In the genomic region with DNA sequence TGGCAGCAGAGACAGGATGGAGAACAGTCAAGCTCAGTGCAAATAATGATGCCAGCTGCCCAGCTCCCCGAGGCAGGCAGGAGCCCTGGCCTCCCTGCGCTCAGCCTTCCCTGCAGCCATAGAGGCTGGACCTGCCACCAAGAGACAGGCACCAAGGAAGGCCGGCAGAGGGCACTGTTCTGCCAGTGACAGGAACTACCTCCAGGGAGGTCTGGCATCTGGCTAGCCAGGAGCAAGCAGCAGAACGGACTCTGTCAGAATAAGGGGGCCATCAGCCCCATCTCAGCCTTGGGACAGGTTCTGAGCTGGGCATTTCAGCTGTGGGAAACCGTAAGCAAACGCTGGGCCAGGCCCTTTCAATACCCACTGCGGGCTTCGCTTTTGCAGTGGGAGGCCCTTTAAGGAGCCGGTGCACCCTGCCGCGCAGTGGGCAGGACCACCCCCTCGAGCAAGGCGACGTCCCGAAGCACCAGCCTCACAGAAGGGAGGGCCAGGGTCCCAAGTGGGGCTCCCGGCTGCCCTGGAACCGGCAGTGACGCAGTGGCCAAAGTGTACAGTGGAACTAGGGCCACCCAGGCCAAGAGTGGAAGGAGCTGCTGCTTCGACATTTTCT, we compare ENCODE assay signal across 9 cellular contexts. TPM values are rescaled to one million over a fixed set of nuclear protein-coding genes. Genes with fewer than 3 reads are reported as not detected.
DNase-seq lines count a peak whose midpoint lies in the region; ATAC-seq and TF ChIP-seq lines count a peak whose summit lies in the region.
"Had no signal": no experiment of that assay in that cellular context is flagged by ENCODE, and none has a peak within 500 bp of the region (broad histone marks: within the 10 kb centered on the region; RNA-seq: fewer than 3 reads in every experiment).

No MANE protein-coding gene starts in this region.

- no peak overlapping the region for H3K27ac ChIP-seq in right lobe of liver

- H3K27me3 Mint-ChIP-seq in activated CD4-positive, alpha-beta T cell treated with anti-CD3 and anti-CD28 coated beads for 36 hours, result peaks cover 4% of the 10 kb centered on the region

- no peak overlapping the region for H3K4me3 Mint-ChIP-seq in activated CD4-positive, alpha-beta T cell treated with anti-CD3 and anti-CD28 coated beads for 36 hours

- H3K9me3 ChIP-seq in right lobe of liver, result no peaks in the 10 kb centered on the region

- peaks cover 1% of the 10 kb centered on the region for H3K36me3 Mint-ChIP-seq in activated CD4-positive, alpha-beta T cell treated with anti-CD3 and anti-CD28 coated beads for 36 hours (ENCODE audit: low read depth)

- H3K27me3 ChIP-seq in right lobe of liver, result no peaks in the 10 kb centered on the region

- TF ChIP-seq POLR2A in right lobe of liver (IDR thresholded peaks at IDR 0.05), result no peak

- TF ChIP-seq CTCF in right lobe of liver (IDR thresholded peaks at IDR 0.05), result peak; percentile 54 to 93 (median 87)

- no peaks in the 10 kb centered on the region for H3K4me1 Mint-ChIP-seq in activated CD4-positive, alpha-beta T cell treated with anti-CD3 and anti-CD28 coated beads for 36 hours

- CTCF ChIA-PET in activated CD4-positive, alpha-beta T cell treated with anti-CD3 and anti-CD28 coated beads for 36 hours (lab: Charles Lee), result interaction anchor here (0.6 to 3.4 kb wide), 15 partner anchors 8 to 1306 kb away, joined by 3 to 18 read pairs (median 4); partner anchors contain the start of gene IFT27

- 78% methylated on average over 3 of the region's 19 CpGs for WGBS in right lobe of liver (ENCODE audit: insufficient coverage, low coverage, low lambda C conversion rate, missing lambda C conversion rate)

- peak; percentile 76 for DNase-seq in NCI-H2171 treated with DMSO at 0.1 percent for 48 hours (lab: John Stamatoyannopoulos, UW)
- DNase-seq in NCI-H2171 (lab: John Stamatoyannopoulos, UW), result no peak
- peak; percentile 34 for DNase-seq in NCI-H2107 treated with DMSO at 0.1 percent for 48 hours (lab: John Stamatoyannopoulos, UW; ENCODE audit: unreplicated experiment)
- peak; percentile 89 for DNase-seq in activated CD4-positive, alpha-beta T cell treated with anti-CD3 and anti-CD28 coated beads for 36 hours
- DNase-seq in cerebellum (ENCODE audit: low spot score), result peak; percentile 44
- DNase-seq in right lobe of liver, result peak; percentile 80 to 85 (median 83)
- DNase-seq in stimulated activated CD4-positive, alpha-beta T cell treated with anti-CD3 and anti-CD28 coated beads, TNF-alpha, amount 100 ng/mL, for 48 hours (ENCODE audit: low read depth in 3 of 3), result peak; percentile 41 to 64 (median 55)

- no peaks in the 10 kb centered on the region for H3K9me3 Mint-ChIP-seq in activated CD4-positive, alpha-beta T cell treated with anti-CD3 and anti-CD28 coated beads for 36 hours (ENCODE audit: low read depth)

- H3K4me1 ChIP-seq in right lobe of liver, result no peaks in the 10 kb centered on the region

- intact Hi-C loops in activated CD4-positive, alpha-beta T cell treated with anti-CD3 and anti-CD28 coated beads for 36 hours (cut with DNase I, micrococcal nuclease), result loop anchor here (1.0 kb wide), 3 partner anchors 17 to 221 kb away; no protein-coding TSS in a partner anchor
- intact Hi-C loops in right lobe of liver (cut with DNase I), result no loop called here

- peak; percentile 93 for ATAC-seq in activated CD4-positive, alpha-beta T cell treated with anti-CD3 and anti-CD28 coated beads for 36 hours
- peak; percentile 89 to 96 (median 92) for ATAC-seq in right lobe of liver
- no peak for ATAC-seq in HG03565 (IDR thresholded peaks at IDR 0.05; ENCODE audit: unreplicated experiment)

- H3K36me3 ChIP-seq in right lobe of liver, result no peaks in the 10 kb centered on the region

- H3K4me3 ChIP-seq in right lobe of liver, result no peak overlapping the region

- H3K27ac Mint-ChIP-seq in activated CD4-positive, alpha-beta T cell treated with anti-CD3 and anti-CD28 coated beads for 36 hours, result peak overlapping the region; percentile 37

- POLR2A ChIA-PET in activated CD4-positive, alpha-beta T cell treated with anti-CD3 and anti-CD28 coated beads for 36 hours (lab: Charles Lee), result no interaction called here

RNA-seq across cellular contexts. Expression of gene IFT27, which starts 18.2 kb away (rescaled TPM):
- 10 to 100 TPM; 14.9 to 21.6 TPM for total RNA-seq in activated CD4-positive, alpha-beta T cell treated with anti-CD3 and anti-CD28 coated beads for 36 hours
- total RNA-seq in cerebellum, result 23.2 TPM
- 10 to 100 TPM; 10.3 to 17.4 (median 14.8) TPM for total RNA-seq in right lobe of liver

RNA-seq across cellular contexts. Expression of gene CACNG2, which starts 54.2 kb away (rescaled TPM):
- not detected for total RNA-seq in activated CD4-positive, alpha-beta T cell treated with anti-CD3 and anti-CD28 coated beads for 36 hours
- total RNA-seq in cerebellum (6.0 TPM), right lobe of liver (not detected)
- total RNA-seq: mononuclear cell had no signal

RNA-seq across cellular contexts. Expression of gene PVALB, which starts 59.1 kb away (rescaled TPM):
- not detected for total RNA-seq in activated CD4-positive, alpha-beta T cell treated with anti-CD3 and anti-CD28 coated beads for 36 hours
- total RNA-seq in cerebellum, result 0.91 TPM
- total RNA-seq in right lobe of liver, result 1 to 10 TPM in 3 of 6 experiments, under 1 TPM in 1, not detected in 2; 0.59 to 1.7 (median 1.4) TPM

Comparison
In these comparisons a context has a peak if more than half of its experiments do, and no peak if none do; other contexts are left out.
1. intact Hi-C loops: an anchor here in activated CD4-positive, alpha-beta T cell treated with anti-CD3 and anti-CD28 coated beads for 36 hours (1.0 kb wide); none called in right lobe of liver.